In genomic region chr5:14040542-14040941, GRCh38 we compare ENCODE assay signal across 1 cellular context.
TF ChIP-seq lines count a peak whose summit lies in the region.

No MANE protein-coding gene starts in this region.

TF ChIP-seq in IMR-90, 13 proteins besides CTCF, POLR2A, EP300 and RAD21 (continued from another document):
- TF ChIP-seq, protein P1, sequence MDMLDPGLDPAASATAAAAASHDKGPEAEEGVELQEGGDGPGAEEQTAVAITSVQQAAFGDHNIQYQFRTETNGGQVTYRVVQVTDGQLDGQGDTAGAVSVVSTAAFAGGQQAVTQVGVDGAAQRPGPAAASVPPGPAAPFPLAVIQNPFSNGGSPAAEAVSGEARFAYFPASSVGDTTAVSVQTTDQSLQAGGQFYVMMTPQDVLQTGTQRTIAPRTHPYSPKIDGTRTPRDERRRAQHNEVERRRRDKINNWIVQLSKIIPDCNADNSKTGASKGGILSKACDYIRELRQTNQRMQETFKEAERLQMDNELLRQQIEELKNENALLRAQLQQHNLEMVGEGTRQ (IDR thresholded peaks at IDR 0.05; ENCODE audit: low read depth, low read length) = no peak
- no peak for TF ChIP-seq BHLHE40 (IDR thresholded peaks at IDR 0.05; ENCODE audit: low read depth, low read length)
- no peak for TF ChIP-seq MAFK (IDR thresholded peaks at IDR 0.05; ENCODE audit: low read depth, low read length)
- TF ChIP-seq RFX5 (IDR thresholded peaks at IDR 0.05; ENCODE audit: low read depth, low read length) = no peak
- TF ChIP-seq FOS (IDR thresholded peaks at IDR 0.05; ENCODE audit: low read depth, low read length) = no peak
- no peak for TF ChIP-seq NFE2L2 (IDR thresholded peaks at IDR 0.05; ENCODE audit: low read depth, low read length)
- TF ChIP-seq SMC3 (IDR thresholded peaks at IDR 0.05; ENCODE audit: low read depth, low read length) = no peak
- no peak for TF ChIP-seq ELK1 (IDR thresholded peaks at IDR 0.05; ENCODE audit: borderline replicate concordance, low read depth, low read length)
- TF ChIP-seq CHD1 (IDR thresholded peaks at IDR 0.05; ENCODE audit: low read depth, low read length) = no peak
- no peak for TF ChIP-seq MXI1 (IDR thresholded peaks at IDR 0.05; ENCODE audit: borderline replicate concordance, low read depth, low read length)
- no peak for TF ChIP-seq MAZ (IDR thresholded peaks at IDR 0.05; ENCODE audit: borderline replicate concordance, low read depth, low read length)
